In the genomic region with DNA sequence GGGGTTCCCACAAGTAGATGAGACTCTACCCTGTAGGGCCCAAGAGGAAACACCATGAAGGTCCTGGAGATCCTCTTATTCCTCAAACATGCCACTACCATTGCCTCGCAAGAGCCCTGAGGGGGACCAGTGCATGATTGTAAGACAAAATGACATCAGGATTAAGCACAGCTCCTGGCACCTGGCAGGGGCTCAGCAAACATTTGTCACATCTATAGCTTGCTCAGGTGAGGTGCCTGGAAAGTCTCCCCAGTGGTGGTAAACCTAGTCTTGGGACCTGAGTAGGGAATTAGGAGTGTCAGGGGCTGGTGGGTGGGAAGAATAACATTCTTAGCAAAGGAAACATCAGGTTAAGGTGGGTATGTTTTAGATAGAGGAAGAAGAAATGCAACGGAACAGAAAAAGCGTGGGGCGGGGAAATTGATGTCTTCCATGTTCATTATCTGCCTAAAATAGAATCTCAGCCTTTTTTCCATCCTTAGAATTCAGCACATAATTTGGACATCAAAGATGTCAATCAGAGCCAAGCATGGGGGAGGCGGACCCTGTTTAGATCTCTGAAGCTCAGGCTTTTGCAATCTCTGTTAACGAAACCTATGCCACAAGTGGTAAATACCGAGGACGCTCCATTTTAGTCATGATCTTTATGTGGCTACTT, we compare ENCODE assay signal across 7 cellular contexts. TPM values are rescaled to one million over a fixed set of nuclear protein-coding genes. Genes with fewer than 3 reads are reported as not detected.
A peak's percentile ranks its signal among the peaks of the same experiment; 100 is the strongest.
DNase-seq lines count a peak whose midpoint lies in the region; ATAC-seq, FAIRE-seq and TF ChIP-seq lines count a peak whose summit lies in the region.

No MANE protein-coding gene starts in this region.

- no peak for TF ChIP-seq POLR2A in GM12891 (IDR thresholded peaks at IDR 0.05; ENCODE audit: low read depth, low read length)

- TF ChIP-seq EP300 in neural cell (conservative IDR thresholded peaks at IDR 0.05; ENCODE audit: poor library complexity, severe bottlenecking): no peak

- H3F3A ChIP-seq in neural cell (ENCODE audit: insufficient read depth, low read length, poor library complexity, severe bottlenecking): no peaks in the 10 kb centered on the region

- peak; percentile 26 for FAIRE-seq in GM12891 (lab: Jason Lieb, UNC)

- peak overlapping the region; percentile 24 for H2AFZ ChIP-seq in neural cell (ENCODE audit: low read depth, low read length)

- peak overlapping the region; percentile 78 for H3K9ac ChIP-seq in neural cell (ENCODE audit: low read length)

- H3K27me3 ChIP-seq in dorsolateral prefrontal cortex (no peaks in the 10 kb centered on the region), neural cell (ENCODE audit: insufficient read depth, low read depth, low read length) (no peaks in the 10 kb centered on the region)

- ATAC-seq in HG03175 (IDR thresholded peaks at IDR 0.05; ENCODE audit: unreplicated experiment): no peak
- ATAC-seq in HG03159 (IDR thresholded peaks at IDR 0.05; ENCODE audit: unreplicated experiment): no peak

- no peak for TF ChIP-seq RAD21 in neural cell (conservative IDR thresholded peaks at IDR 0.05)

- H4K20me1 ChIP-seq in neural cell (ENCODE audit: insufficient read depth): peaks cover 4% of the 10 kb centered on the region

- DNase-seq in GM12891 (ENCODE audit: insufficient read length, low spot score): no peak
- DNase-seq in NOMO-1 treated with DMSO at 0.1 percent for 48 hours (lab: John Stamatoyannopoulos, UW; ENCODE audit: unreplicated experiment): peak; percentile 28
- DNase-seq in dorsolateral prefrontal cortex: no peak
- DNase-seq in NCI-H187 treated with DMSO at 0.1 percent for 48 hours (lab: John Stamatoyannopoulos, UW): no peak

- no peaks in the 10 kb centered on the region for H3K9me2 ChIP-seq in neural cell (ENCODE audit: insufficient read depth, low read length)

- H3K36me3 ChIP-seq in neural cell (ENCODE audit: insufficient read depth, low read length): no peaks in the 10 kb centered on the region

- H3K9me3 ChIP-seq in neural cell (ENCODE audit: low read length): no peaks in the 10 kb centered on the region

- intact Hi-C loops in dorsolateral prefrontal cortex (cut with DNase I): loop anchor here (1.0 to 5.0 kb wide), 6 partner anchors 21 to 218 kb away; a partner anchor contains a TSS

- TF ChIP-seq CTCF in dorsolateral prefrontal cortex (IDR thresholded peaks at IDR 0.05 in 54 of 56, conservative IDR thresholded peaks at IDR 0.05 in 2 of 56; ENCODE audit: low read depth in 1 of 56, partially characterized antibody in 56 of 56): no peak
- no peak for TF ChIP-seq CTCF in neural cell (IDR thresholded peaks at IDR 0.05; ENCODE audit: poor library complexity, severe bottlenecking)

- H3K4me3 ChIP-seq in dorsolateral prefrontal cortex (peak overlapping the region; percentile 39 to 90 (median 75)), neural cell (ENCODE audit: low read length) (peak overlapping the region; percentile 82)

- H3K79me2 ChIP-seq in neural cell (replicated peaks; ENCODE audit: insufficient read depth, low read length): peaks cover 40% of the 10 kb centered on the region

- H3K4me2 ChIP-seq in neural cell (ENCODE audit: low read length): peak overlapping the region; percentile 90

- H3K27ac ChIP-seq in dorsolateral prefrontal cortex (peak overlapping the region in 34 of 59 donors; percentile 19 to 88 (median 76)), neural cell (ENCODE audit: low read length) (peak overlapping the region; percentile 61)

TF ChIP-seq in GM12891, 5 proteins besides CTCF, POLR2A, EP300 and RAD21:
- TF ChIP-seq POU2F2 (IDR thresholded peaks at IDR 0.05; ENCODE audit: low read depth, low read length) (no peak), POLR2AphosphoS5 (IDR thresholded peaks at IDR 0.05; ENCODE audit: low read depth, low read length) (no peak), TAF1 (IDR thresholded peaks at IDR 0.05; ENCODE audit: low read depth, low read length) (no peak), SPI1 (IDR thresholded peaks at IDR 0.05; ENCODE audit: low read depth, low read length) (no peak), PAX5 (IDR thresholded peaks at IDR 0.05; ENCODE audit: insufficient read depth, low read length, severe bottlenecking) (no peak)
TF ChIP-seq in GM12891: peak in this region for 0.

TF ChIP-seq in neural cell, 6 proteins besides CTCF, POLR2A, EP300 and RAD21:
- TF ChIP-seq MXI1 (conservative IDR thresholded peaks at IDR 0.05; ENCODE audit: poor library complexity, severe bottlenecking) (no peak), SMC3 (conservative IDR thresholded peaks at IDR 0.05; ENCODE audit: poor library complexity) (no peak), TAF1 (IDR thresholded peaks at IDR 0.05; ENCODE audit: low read depth) (no peak), EZH2 (IDR thresholded peaks at IDR 0.05; ENCODE audit: borderline replicate concordance, insufficient read depth, low read length, poor library complexity, severe bottlenecking) (no peak), POLR2AphosphoS5 (IDR thresholded peaks at IDR 0.05) (no peak)
- TF ChIP-seq, protein P1, sequence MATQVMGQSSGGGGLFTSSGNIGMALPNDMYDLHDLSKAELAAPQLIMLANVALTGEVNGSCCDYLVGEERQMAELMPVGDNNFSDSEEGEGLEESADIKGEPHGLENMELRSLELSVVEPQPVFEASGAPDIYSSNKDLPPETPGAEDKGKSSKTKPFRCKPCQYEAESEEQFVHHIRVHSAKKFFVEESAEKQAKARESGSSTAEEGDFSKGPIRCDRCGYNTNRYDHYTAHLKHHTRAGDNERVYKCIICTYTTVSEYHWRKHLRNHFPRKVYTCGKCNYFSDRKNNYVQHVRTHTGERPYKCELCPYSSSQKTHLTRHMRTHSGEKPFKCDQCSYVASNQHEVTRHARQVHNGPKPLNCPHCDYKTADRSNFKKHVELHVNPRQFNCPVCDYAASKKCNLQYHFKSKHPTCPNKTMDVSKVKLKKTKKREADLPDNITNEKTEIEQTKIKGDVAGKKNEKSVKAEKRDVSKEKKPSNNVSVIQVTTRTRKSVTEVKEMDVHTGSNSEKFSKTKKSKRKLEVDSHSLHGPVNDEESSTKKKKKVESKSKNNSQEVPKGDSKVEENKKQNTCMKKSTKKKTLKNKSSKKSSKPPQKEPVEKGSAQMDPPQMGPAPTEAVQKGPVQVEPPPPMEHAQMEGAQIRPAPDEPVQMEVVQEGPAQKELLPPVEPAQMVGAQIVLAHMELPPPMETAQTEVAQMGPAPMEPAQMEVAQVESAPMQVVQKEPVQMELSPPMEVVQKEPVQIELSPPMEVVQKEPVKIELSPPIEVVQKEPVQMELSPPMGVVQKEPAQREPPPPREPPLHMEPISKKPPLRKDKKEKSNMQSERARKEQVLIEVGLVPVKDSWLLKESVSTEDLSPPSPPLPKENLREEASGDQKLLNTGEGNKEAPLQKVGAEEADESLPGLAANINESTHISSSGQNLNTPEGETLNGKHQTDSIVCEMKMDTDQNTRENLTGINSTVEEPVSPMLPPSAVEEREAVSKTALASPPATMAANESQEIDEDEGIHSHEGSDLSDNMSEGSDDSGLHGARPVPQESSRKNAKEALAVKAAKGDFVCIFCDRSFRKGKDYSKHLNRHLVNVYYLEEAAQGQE (IDR thresholded peaks at IDR 0.05; ENCODE audit: borderline replicate concordance): no peak
TF ChIP-seq in neural cell: peak in this region for 0.

RNA-seq across cellular contexts. Expression of a gene that starts 0.9 kb away (rescaled TPM):
- polyA plus RNA-seq in GM12891 (2012; ENCODE audit: low read depth, missing spikeins): 0.44 TPM
- 10 to 100 TPM; 16.4 to 47.2 (median 29.4) TPM for total RNA-seq in dorsolateral prefrontal cortex
- 38.0 and 45.2 TPM in 2 replicates for polyA plus RNA-seq in neural cell
- 64.3 and 66.9 TPM in 2 replicates for polyA minus RNA-seq in neural cell
